Comparison of ENCODE assay signal across 28 cellular contexts in genomic region chr10:127881262-127881661, GRCh38. TPM values are rescaled to one million over a fixed set of nuclear protein-coding genes. Genes with fewer than 3 reads are reported as not detected.
DNase-seq lines count a peak whose midpoint lies in the region; ATAC-seq and TF ChIP-seq lines count a peak whose summit lies in the region.
"Had no signal": no experiment of that assay in that cellular context is flagged by ENCODE, and none has a peak within 500 bp of the region (broad histone marks: within the 10 kb centered on the region; RNA-seq: fewer than 3 reads in every experiment).

No MANE protein-coding gene starts in this region.

- H3K4me3 Mint-ChIP-seq in CD14-positive monocyte = no peak overlapping the region
- H3K4me3 Mint-ChIP-seq: activated CD8-positive, alpha-beta memory T cell treated with anti-CD3 and anti-CD28 coated beads, Interleukin-2, amount 10 ng/mL, durations not matched to agents 7 days and 5 days; effector memory CD8-positive, alpha-beta T cell; H9; neural progenitor cell; stimulated activated naive CD8-positive, alpha-beta T cell treated with anti-CD3 and anti-CD28 coated beads, Interleukin-15, Interleukin-2, amounts not matched to agents 100 ng/mL and 50 ng/mL, for 24 hours had no signal

- peaks cover 80% of the 10 kb centered on the region for H3K4me1 Mint-ChIP-seq in CD14-positive monocyte

- DNase-seq in CD14-positive monocyte (ENCODE audit: low spot score) (no peak), adrenal gland (no peak), left lung (peak in 1 of 2 donors; percentile 62), NOMO-1 (lab: John Stamatoyannopoulos, UW; ENCODE audit: unreplicated experiment in 2 of 2) (no peak), SIG-M5 (lab: John Stamatoyannopoulos, UW) (no peak), NCI-H226 (no peak)
- DNase-seq: central memory CD4-positive, alpha-beta T cell; COR-L47; effector memory CD8-positive, alpha-beta T cell; EL; H9; mesendoderm; NCI-H1092; NCI-H2081; NCI-H510A; OCI-M1; stimulated activated CD4-positive, alpha-beta T cell treated with anti-CD3 and anti-CD28 coated beads, Interleukin-1b, Interleukin-23, amount 100 ng/mL, for 48 hours; T1000 had no signal

- ATAC-seq in left lung = no peak
- ATAC-seq in HG02610 (IDR thresholded peaks at IDR 0.05; ENCODE audit: unreplicated experiment) = no peak
- ATAC-seq: activated CD4-positive, CD25-positive, alpha-beta regulatory T cell treated with anti-CD3 and anti-CD28 coated beads, Interleukin-2, amount 50 U/mL, for 24 hours; activated CD8-positive, alpha-beta memory T cell treated with anti-CD3 and anti-CD28 coated beads, Interleukin-2, amount 10 ng/mL, durations not matched to agents 7 days and 5 days; effector memory CD8-positive, alpha-beta T cell; K562 had no signal

- no peaks in the 10 kb centered on the region for H3K36me3 ChIP-seq in adrenal gland (replicated peaks in 1 of 2)
- H3K36me3 ChIP-seq in left lung = no peaks in the 10 kb centered on the region
- no peaks in the 10 kb centered on the region for H3K36me3 ChIP-seq in rectal smooth muscle tissue (ENCODE audit: control insufficient read depth, insufficient read depth, low read length)
- H3K36me3 ChIP-seq: neural progenitor cell, vagina had no signal

- TF ChIP-seq POLR2A in adrenal gland (IDR thresholded peaks at IDR 0.05) = no peak

- peaks cover 0 to 2% (median 0%) of the 10 kb centered on the region in 7 donors for H3K9me3 Mint-ChIP-seq in CD14-positive monocyte
- H3K9me3 Mint-ChIP-seq: effector memory CD8-positive, alpha-beta T cell; H9; neural progenitor cell; stimulated activated naive CD8-positive, alpha-beta T cell treated with anti-CD3 and anti-CD28 coated beads, Interleukin-15, Interleukin-2, amounts not matched to agents 100 ng/mL and 50 ng/mL, for 24 hours had no signal

- H3K9ac ChIP-seq in rectal smooth muscle tissue (ENCODE audit: low read length) = no peak overlapping the region
- H3K9ac ChIP-seq: neural progenitor cell had no signal

- WGBS in adrenal gland, 4 donors = 90 to 98% (median 92%) methylated on average over 6 to 8 of the region's 8 CpGs

- H3K4me3 ChIP-seq in adrenal gland (no peak overlapping the region), left lung (no peak overlapping the region), rectal smooth muscle tissue (ENCODE audit: low read length) (no peak overlapping the region)
- H3K4me3 ChIP-seq: K562, neural progenitor cell, vagina had no signal

- intact Hi-C loops in CD14-positive monocyte (cut with micrococcal nuclease) = no loop called here
- intact Hi-C loops in adrenal gland (cut with DNase I) = no loop called here
- intact Hi-C loops in left lung (cut with DNase I) = no loop called here

- H3K36me3 Mint-ChIP-seq in CD14-positive monocyte = no peaks in the 10 kb centered on the region
- H3K36me3 Mint-ChIP-seq: activated CD8-positive, alpha-beta memory T cell treated with anti-CD3 and anti-CD28 coated beads, Interleukin-2, amount 10 ng/mL, durations not matched to agents 7 days and 5 days; neural progenitor cell had no signal

- H3K27ac ChIP-seq in adrenal gland (peak overlapping the region in 3 of 5 donors; percentile 36 to 76 (median 48)), left lung (peak overlapping the region; percentile 7 to 86), rectal smooth muscle tissue (ENCODE audit: low read depth, low read length) (peak overlapping the region; percentile 21)
- H3K27ac ChIP-seq: neural progenitor cell, vagina had no signal

- peaks cover 0 to 2% (median 1%) of the 10 kb centered on the region in 3 donors for H3K27me3 Mint-ChIP-seq in CD14-positive monocyte (ENCODE audit: low read depth in 3 of 3)

- H3K4me1 ChIP-seq in adrenal gland (replicated peaks in 1 of 2) = peaks cover 0 to 6% of the 10 kb centered on the region in 2 donors
- peaks cover 0 to 51% of the 10 kb centered on the region in 2 donors for H3K4me1 ChIP-seq in left lung
- no peaks in the 10 kb centered on the region for H3K4me1 ChIP-seq in rectal smooth muscle tissue (ENCODE audit: control insufficient read depth, insufficient read depth, low read length)
- H3K4me1 ChIP-seq: neural progenitor cell, vagina had no signal

- H3K27me3 ChIP-seq in adrenal gland = no peaks in the 10 kb centered on the region
- no peaks in the 10 kb centered on the region for H3K27me3 ChIP-seq in left lung
- H3K27me3 ChIP-seq in rectal smooth muscle tissue (ENCODE audit: control insufficient read depth, insufficient read depth, low read length) = no peaks in the 10 kb centered on the region
- H3K27me3 ChIP-seq: neural progenitor cell, vagina had no signal

- H3K9me3 ChIP-seq in adrenal gland (replicated peaks in 1 of 3) (no peaks in the 10 kb centered on the region), left lung (no peaks in the 10 kb centered on the region)
- H3K9me3 ChIP-seq: vagina had no signal

- TF ChIP-seq CTCF in CD14-positive monocyte (IDR thresholded peaks at IDR 0.05) = no peak
- no peak for TF ChIP-seq CTCF in adrenal gland (IDR thresholded peaks at IDR 0.05)
- TF ChIP-seq CTCF in left lung (IDR thresholded peaks at IDR 0.05) = no peak

- H3K27ac Mint-ChIP-seq in CD14-positive monocyte = peak overlapping the region; percentile 87 to 96 (median 91)
- H3K27ac Mint-ChIP-seq: H9; neural progenitor cell; stimulated activated naive CD8-positive, alpha-beta T cell treated with anti-CD3 and anti-CD28 coated beads, Interleukin-15, Interleukin-2, amounts not matched to agents 100 ng/mL and 50 ng/mL, for 24 hours had no signal

RNA-seq across cellular contexts. Expression of gene CLRN3, which starts 11.5 kb away (rescaled TPM):
- polyA plus RNA-seq in CD14-positive monocyte (under 1 TPM in 1 of 2 donors, not detected in 1; 0.16 TPM), adrenal gland (not detected)
- total RNA-seq in adrenal gland (under 1 TPM in 2 of 8 donors, not detected in 6; 0.29 to 0.61 TPM), left lung (not detected)
- total RNA-seq: activated CD8-positive, alpha-beta memory T cell treated with anti-CD3 and anti-CD28 coated beads, Interleukin-2, amount 10 ng/mL, durations not matched to agents 7 days and 5 days; fibroblast of lung; H9; K562; SK-MEL-5; vagina had no signal
- polyA plus RNA-seq: fibroblast of lung, K562 had no signal

RNA-seq across cellular contexts. Expression of gene PTPRE, which starts 25.6 kb away (rescaled TPM):
- polyA plus RNA-seq in CD14-positive monocyte (100 to 1,000 TPM in 1 of 2 donors, 10 to 100 TPM in 1; 95.2 to 125 TPM), adrenal gland (10 to 100 TPM in 2 of 3 donors, 1 to 10 TPM in 1; 7.6 to 36.9 (median 12.2) TPM)
- total RNA-seq in adrenal gland (10 to 100 TPM; 33.3 to 52.8 (median 44.7) TPM), left lung (10 to 100 TPM; 51.4 to 88.7 TPM)
